ENCODE assay signal across 11 cellular contexts in the genomic region with DNA sequence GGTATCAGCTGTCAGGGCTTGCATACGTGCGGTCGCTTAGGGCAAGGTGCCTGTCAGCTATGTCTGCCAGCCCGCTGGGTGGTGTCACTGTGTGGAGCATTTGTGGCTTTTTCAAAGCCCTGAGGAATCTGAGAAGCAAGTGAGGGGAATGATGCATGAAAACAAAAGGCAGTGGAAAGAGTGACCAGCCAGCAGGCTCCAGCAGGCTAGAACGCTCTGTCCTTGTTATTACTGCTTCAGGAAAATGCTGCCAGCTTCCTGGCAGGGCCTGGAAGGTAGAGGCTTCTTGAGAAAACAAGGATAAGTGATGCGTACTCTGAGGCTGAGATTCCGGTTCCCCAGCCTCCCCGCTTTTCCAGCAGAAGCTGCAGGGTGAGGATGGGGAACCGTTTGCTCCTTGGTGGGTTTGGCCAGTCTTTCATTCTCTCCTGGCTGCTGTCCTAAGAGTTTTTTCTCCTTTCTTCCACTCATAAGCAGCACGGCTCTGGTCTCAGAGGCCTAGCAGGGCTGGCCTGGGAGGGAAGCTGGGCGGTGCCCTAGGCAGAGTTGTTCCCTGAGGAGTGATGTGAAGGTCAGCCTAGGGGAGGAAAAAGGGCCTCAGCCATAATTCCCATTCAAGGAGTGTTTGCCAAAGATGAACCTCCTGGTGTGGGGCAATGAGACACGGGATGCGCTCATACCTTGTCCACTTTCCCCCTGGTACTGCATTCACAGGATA. TPM values are rescaled to one million over a fixed set of nuclear protein-coding genes. Genes with fewer than 3 reads are reported as not detected.
DNase-seq lines count a peak whose midpoint lies in the region; ATAC-seq, FAIRE-seq and TF ChIP-seq lines count a peak whose summit lies in the region.
"Had no signal": no experiment of that assay in that cellular context is flagged by ENCODE, and none has a peak within 500 bp of the region (broad histone marks: within the 10 kb centered on the region; RNA-seq: fewer than 3 reads in every experiment).

No MANE protein-coding gene starts in this region.

- H3K4me1 ChIP-seq in endothelial cell of umbilical vein (ENCODE audit: control insufficient read depth, extremely low read depth, insufficient read depth, low read length) (no peaks in the 10 kb centered on the region), upper lobe of right lung (no peaks in the 10 kb centered on the region), endodermal cell (ENCODE audit: control insufficient read depth, insufficient read depth, low read length) (no peaks in the 10 kb centered on the region), OCI-LY7 (ENCODE audit: insufficient read depth, low read length, poor library complexity, severe bottlenecking) (no peaks in the 10 kb centered on the region)

- dilution Hi-C loops in endothelial cell of umbilical vein (cut with MboI; ENCODE audit: extremely low pct_ligation_motif_present, low sequenced_read_pairs): no loop called here

- H3K9me3 ChIP-seq in endothelial cell of umbilical vein (replicated peaks; ENCODE audit: control insufficient read depth, insufficient read depth, low read length) (no peaks in the 10 kb centered on the region), upper lobe of right lung (no peaks in the 10 kb centered on the region), endodermal cell (ENCODE audit: control insufficient read depth, low read length) (peaks cover 14% of the 10 kb centered on the region), OCI-LY7 (ENCODE audit: low read length) (no peaks in the 10 kb centered on the region)

- no peak for TF ChIP-seq POLR2A in endothelial cell of umbilical vein (IDR thresholded peaks at IDR 0.05; ENCODE audit: low read depth, low read length)

- no peak overlapping the region for H3K27ac Mint-ChIP-seq in endodermal cell
- H3K27ac Mint-ChIP-seq in activated naive CD4-positive, alpha-beta T cell treated with anti-CD3 and anti-CD28 coated beads for 36 hours: no peak overlapping the region
- H3K27ac Mint-ChIP-seq: activated CD4-positive, alpha-beta memory T cell treated with anti-CD3 and anti-CD28 coated beads for 36 hours; naive thymus-derived CD4-positive, alpha-beta T cell had no signal

- no peaks in the 10 kb centered on the region for H3K9me2 ChIP-seq in OCI-LY7 (ENCODE audit: insufficient read depth, low read length)

- no peaks in the 10 kb centered on the region for H4K20me1 ChIP-seq in endothelial cell of umbilical vein (replicated peaks; ENCODE audit: control insufficient read depth, extremely low read depth, insufficient read depth, low read length)
- no peaks in the 10 kb centered on the region for H4K20me1 ChIP-seq in OCI-LY7 (ENCODE audit: insufficient read depth, low read length)

- H3K4me2 ChIP-seq in endothelial cell of umbilical vein (ENCODE audit: insufficient read depth, low read length): no peak overlapping the region
- H3K4me2 ChIP-seq in OCI-LY7 (ENCODE audit: low read length): no peak overlapping the region

- H3K9me1 ChIP-seq in endothelial cell of umbilical vein (replicated peaks; ENCODE audit: control insufficient read depth, extremely low read depth, insufficient read depth, low read length): no peaks in the 10 kb centered on the region

- WGBS in endodermal cell (ENCODE audit: insufficient coverage in 1 of 2, insufficient read length in 1 of 2), 2 experiments: 73 to 81% methylated on average over 8 to 13 of the region's 13 CpGs

- H3K27me3 Mint-ChIP-seq in endodermal cell (ENCODE audit: insufficient read depth): no peaks in the 10 kb centered on the region
- no peaks in the 10 kb centered on the region for H3K27me3 Mint-ChIP-seq in activated naive CD4-positive, alpha-beta T cell treated with anti-CD3 and anti-CD28 coated beads for 36 hours (ENCODE audit: low read depth)
- H3K27me3 Mint-ChIP-seq: activated CD4-positive, alpha-beta memory T cell treated with anti-CD3 and anti-CD28 coated beads for 36 hours; effector memory CD8-positive, alpha-beta T cell; naive thymus-derived CD4-positive, alpha-beta T cell had no signal

- H3K36me3 Mint-ChIP-seq in endodermal cell (ENCODE audit: low read depth): no peaks in the 10 kb centered on the region
- no peaks in the 10 kb centered on the region for H3K36me3 Mint-ChIP-seq in activated naive CD4-positive, alpha-beta T cell treated with anti-CD3 and anti-CD28 coated beads for 36 hours (ENCODE audit: low read depth)
- H3K36me3 Mint-ChIP-seq: activated CD4-positive, alpha-beta memory T cell treated with anti-CD3 and anti-CD28 coated beads for 36 hours had no signal

- FAIRE-seq in endothelial cell of umbilical vein (lab: Jason Lieb, UNC): no peak

- H2AFZ ChIP-seq in endothelial cell of umbilical vein (ENCODE audit: low read depth, low read length) (peak overlapping the region; percentile 40), OCI-LY7 (ENCODE audit: low read length) (no peak overlapping the region)

- TF ChIP-seq CTCF in endothelial cell of umbilical vein (IDR thresholded peaks at IDR 0.05; ENCODE audit: extremely low read depth in 1 of 2, insufficient read depth in 1 of 2, low read depth in 1 of 2, low read length in 2 of 2): no peak
- TF ChIP-seq CTCF in upper lobe of right lung (IDR thresholded peaks at IDR 0.05): no peak
- no peak for TF ChIP-seq CTCF in endodermal cell (conservative IDR thresholded peaks at IDR 0.05)
- TF ChIP-seq CTCF in OCI-LY7 (conservative IDR thresholded peaks at IDR 0.05; ENCODE audit: low read length): no peak

- intact Hi-C loops in endothelial cell of umbilical vein (cut with micrococcal nuclease) (no loop called here), upper lobe of right lung (cut with DNase I) (no loop called here), OCI-LY7 (cut with micrococcal nuclease; ENCODE audit: unreplicated experiment) (no loop called here)
- intact Hi-C loops in activated naive CD4-positive, alpha-beta T cell treated with anti-CD3 and anti-CD28 coated beads for 36 hours (cut with micrococcal nuclease): no loop called here

- CTCF ChIA-PET in endothelial cell of umbilical vein (lab: Charles Lee) (interaction anchor here (1.3 to 1.5 kb wide), 2 partner anchors 10 to 26 kb away, joined by 3 to 4 read pairs; no protein-coding TSS in a partner anchor), OCI-LY7 (lab: Charles Lee; ENCODE audit: unreplicated experiment) (no interaction called here)
- CTCF ChIA-PET in activated naive CD4-positive, alpha-beta T cell treated with anti-CD3 and anti-CD28 coated beads for 36 hours (lab: Charles Lee): no interaction called here

- no peak overlapping the region for H3K27ac ChIP-seq in endothelial cell of umbilical vein (ENCODE audit: insufficient read depth, low read depth, low read length)
- peak overlapping the region; percentile 15 for H3K27ac ChIP-seq in upper lobe of right lung
- no peak overlapping the region for H3K27ac ChIP-seq in endodermal cell (ENCODE audit: low read depth, low read length)
- no peak overlapping the region for H3K27ac ChIP-seq in OCI-LY7 (ENCODE audit: low read depth, low read length, poor library complexity, severe bottlenecking)

- peaks cover 0 to 2% of the 10 kb centered on the region in 2 experiments for H3K27me3 ChIP-seq in endothelial cell of umbilical vein (ENCODE audit: control insufficient read depth in 2 of 2, insufficient read depth in 2 of 2, low read length in 2 of 2)
- no peaks in the 10 kb centered on the region for H3K27me3 ChIP-seq in upper lobe of right lung
- no peaks in the 10 kb centered on the region for H3K27me3 ChIP-seq in endodermal cell (ENCODE audit: control insufficient read depth, insufficient read depth, low read length, poor library complexity, severe bottlenecking)

- peak; percentile 68 for DNase-seq in NCI-H460 (ENCODE audit: extremely low read depth, low read depth)
- peak; percentile 11 for DNase-seq in endothelial cell of umbilical vein (ENCODE audit: low read depth, low spot score)
- peak; percentile 59 for DNase-seq in midbrain (lab: John Stamatoyannopoulos, UW)
- DNase-seq in upper lobe of right lung: peak; percentile 59
- no peak for DNase-seq in endodermal cell
- no peak for DNase-seq in OCI-LY7 (ENCODE audit: low spot score)
- DNase-seq in activated naive CD4-positive, alpha-beta T cell treated with anti-CD3 and anti-CD28 coated beads for 36 hours: no peak
- DNase-seq: activated CD4-positive, alpha-beta memory T cell treated with anti-CD3 and anti-CD28 coated beads for 36 hours; effector memory CD8-positive, alpha-beta T cell; naive thymus-derived CD4-positive, alpha-beta T cell; NCI-H774 had no signal

- ATAC-seq in upper lobe of right lung: peak; percentile 79
- ATAC-seq: effector memory CD8-positive, alpha-beta T cell; naive thymus-derived CD4-positive, alpha-beta T cell had no signal

- no peak overlapping the region for H3K4me3 Mint-ChIP-seq in endodermal cell
- no peak overlapping the region for H3K4me3 Mint-ChIP-seq in activated naive CD4-positive, alpha-beta T cell treated with anti-CD3 and anti-CD28 coated beads for 36 hours
- H3K4me3 Mint-ChIP-seq: activated CD4-positive, alpha-beta memory T cell treated with anti-CD3 and anti-CD28 coated beads for 36 hours; effector memory CD8-positive, alpha-beta T cell; naive thymus-derived CD4-positive, alpha-beta T cell had no signal

- no peaks in the 10 kb centered on the region for H3K4me1 Mint-ChIP-seq in endodermal cell
- no peaks in the 10 kb centered on the region for H3K4me1 Mint-ChIP-seq in activated naive CD4-positive, alpha-beta T cell treated with anti-CD3 and anti-CD28 coated beads for 36 hours (ENCODE audit: low read depth)

- peaks cover 15% of the 10 kb centered on the region for H3K9me3 Mint-ChIP-seq in endodermal cell
- H3K9me3 Mint-ChIP-seq in activated naive CD4-positive, alpha-beta T cell treated with anti-CD3 and anti-CD28 coated beads for 36 hours: peaks cover 9% of the 10 kb centered on the region
- H3K9me3 Mint-ChIP-seq: effector memory CD8-positive, alpha-beta T cell had no signal

- H3K9ac ChIP-seq in endothelial cell of umbilical vein (replicated peaks; ENCODE audit: extremely low read depth, insufficient read depth, low read length) (no peak overlapping the region), endodermal cell (ENCODE audit: extremely low read depth, low read length, poor library complexity, severe bottlenecking) (no peak overlapping the region)

- H3K79me2 ChIP-seq in endothelial cell of umbilical vein (ENCODE audit: control insufficient read depth, insufficient read depth, low read length) (no peaks in the 10 kb centered on the region), OCI-LY7 (ENCODE audit: insufficient read depth, low read depth, low read length) (no peaks in the 10 kb centered on the region)

- H3K4me3 ChIP-seq in endothelial cell of umbilical vein (replicated peaks in 1 of 3; ENCODE audit: insufficient read depth in 1 of 3, low read depth in 1 of 3, low read length in 3 of 3) (no peak overlapping the region), upper lobe of right lung (no peak overlapping the region), endodermal cell (ENCODE audit: low read length) (no peak overlapping the region), OCI-LY7 (ENCODE audit: low read depth, low read length, poor library complexity, severe bottlenecking) (no peak overlapping the region)

- POLR2A ChIA-PET in endothelial cell of umbilical vein (lab: Charles Lee): no interaction called here
- POLR2A ChIA-PET in OCI-LY7 (lab: Charles Lee): interaction anchor here (1.1 to 1.7 kb wide), 3 partner anchors 10 to 40 kb away, joined by 3 to 8 read pairs (median 6); no protein-coding TSS in a partner anchor

- H3K36me3 ChIP-seq in endothelial cell of umbilical vein (ENCODE audit: control insufficient read depth in 2 of 2, extremely low read depth in 1 of 2, insufficient read depth in 2 of 2, low read length in 2 of 2): no peaks in the 10 kb centered on the region
- no peaks in the 10 kb centered on the region for H3K36me3 ChIP-seq in upper lobe of right lung
- H3K36me3 ChIP-seq in endodermal cell (ENCODE audit: control insufficient read depth, insufficient read depth, low read length): no peaks in the 10 kb centered on the region
- no peaks in the 10 kb centered on the region; the same call in 1 of the 2 replicates for H3K36me3 ChIP-seq in OCI-LY7 (ENCODE audit: insufficient read depth, low read length)

- no TSS peak for BruUV-seq in endothelial cell of umbilical vein (replicated peaks; lab: Mats Ljungman, UMichigan)
- no TSS peak for BruUV-seq in OCI-LY7 (replicated peaks; lab: Mats Ljungman, UMichigan)

RNA-seq across cellular contexts. Expression of gene MKLN1, which starts 42.8 kb away (rescaled TPM):
- 31.7 and 42.6 TPM in 2 replicates for total RNA-seq in NCI-H460 (2014; rRNA removed; shearing (Covaris generic))
- 12.9 and 22.6 TPM in 2 replicates for polyA plus RNA-seq in NCI-H460 (2014; cell fraction: nucleus; rRNA removed)
- 31.7 and 32.1 TPM in 2 replicates for total RNA-seq in endothelial cell of umbilical vein
- polyA plus RNA-seq in endothelial cell of umbilical vein: 12.2 and 13.1 TPM in 2 replicates
- polyA plus RNA-seq in endothelial cell of umbilical vein (2011; cell fraction: cytosol; rRNA removed): 13.7 and 14.9 TPM in 2 replicates
- polyA plus RNA-seq in endothelial cell of umbilical vein (2011; cell fraction: nucleus; rRNA removed): 36.3 and 39.0 TPM in 2 replicates
- polyA plus RNA-seq in endothelial cell of umbilical vein (2012): 15.5 and 25.1 TPM in 2 replicates
- polyA minus RNA-seq in endothelial cell of umbilical vein: 95.5 and 123 TPM in 2 replicates
- 48.7 TPM for polyA minus RNA-seq in endothelial cell of umbilical vein (2011; cell fraction: cytosol; rRNA and poly(A)+ RNA removed)
- polyA minus RNA-seq in endothelial cell of umbilical vein (2011; cell fraction: nucleus; rRNA and poly(A)+ RNA removed): 127 and 232 TPM in 2 replicates
- total RNA-seq in upper lobe of right lung: 66.0 TPM
- 10 to 100 TPM; 69.3 to 71.8 TPM for total RNA-seq in endodermal cell
- polyA plus RNA-seq in endodermal cell (2013, experiment 1 of 2): 25.3 TPM
- polyA plus RNA-seq in endodermal cell (2013, experiment 2 of 2): 27.7 TPM
- 10.8 and 12.1 TPM in 2 replicates for total RNA-seq in OCI-LY7 (2014; rRNA removed; shearing (Covaris generic))
- total RNA-seq in OCI-LY7 (2022): 54.4 and 56.6 TPM in 2 replicates
- total RNA-seq in activated naive CD4-positive, alpha-beta T cell treated with anti-CD3 and anti-CD28 coated beads for 36 hours: 10 to 100 TPM; 29.8 to 34.9 TPM

Comparison
In these comparisons a context has a peak if more than half of its experiments do, and no peak if none do; other contexts are left out.
1. DNase-seq: peak in NCI-H460 (single experiment), endothelial cell of umbilical vein (single experiment), midbrain (single experiment) and upper lobe of right lung (single experiment); none in endodermal cell (single experiment), OCI-LY7 (single experiment) and activated naive CD4-positive, alpha-beta T cell treated with anti-CD3 and anti-CD28 coated beads for 36 hours (single experiment).